8 cellular contexts compared by ENCODE assay signal in genomic region chr11:106156290-106156937, GRCh38.
A peak's percentile ranks its signal among the peaks of the same experiment; 100 is the strongest.
DNase-seq lines count a peak whose midpoint lies in the region; ATAC-seq and TF ChIP-seq lines count a peak whose summit lies in the region.

No MANE protein-coding gene starts in this region.

- no peak overlapping the region for H3K4me2 ChIP-seq in OCI-LY3 (ENCODE audit: low read length)

- H3K27ac ChIP-seq in A673 (ENCODE audit: low read depth, low read length, poor library complexity, severe bottlenecking) (no peak overlapping the region), OCI-LY3 (ENCODE audit: low read length) (no peak overlapping the region)

- H3K4me3 ChIP-seq in A673 (ENCODE audit: low read depth, low read length, poor library complexity, severe bottlenecking) (no peak overlapping the region), OCI-LY3 (ENCODE audit: low read length) (no peak overlapping the region)

- peak; percentile 75 for DNase-seq in A673 (ENCODE audit: low spot score)
- peak; percentile 6 to 30 for DNase-seq in erythroblast (lab: John Stamatoyannopoulos, UW)
- DNase-seq in osteocyte (ENCODE audit: extremely low spot score, unreplicated experiment): no peak
- no peak for DNase-seq in effector memory CD8-positive, alpha-beta T cell

- H3K9me3 ChIP-seq in A673 (ENCODE audit: low read depth, low read length, poor library complexity, severe bottlenecking) (no peaks in the 10 kb centered on the region), OCI-LY3 (ENCODE audit: insufficient read depth, low read length) (no peaks in the 10 kb centered on the region)

- no peak overlapping the region for H3K27ac Mint-ChIP-seq in osteocyte (ENCODE audit: unreplicated experiment)
- no peak overlapping the region for H3K27ac Mint-ChIP-seq in effector memory CD8-positive, alpha-beta T cell

- H2AFZ ChIP-seq in OCI-LY3 (ENCODE audit: low read depth, low read length): 0 out of 2 replicates have a peak overlapping the region, but pooled peaks have one; percentile 1

- no peak for TF ChIP-seq POLR2A in erythroblast (IDR thresholded peaks at IDR 0.05; ENCODE audit: low read length)

- no peaks in the 10 kb centered on the region for H3K9me3 Mint-ChIP-seq in osteocyte (ENCODE audit: unreplicated experiment)
- H3K9me3 Mint-ChIP-seq in effector memory CD8-positive, alpha-beta T cell: no peaks in the 10 kb centered on the region

- intact Hi-C loops in A673 (cut with micrococcal nuclease; ENCODE audit: unreplicated experiment): loop anchor here (2.0 to 5.0 kb wide), 2 partner anchors 431 to 880 kb away; no protein-coding TSS in a partner anchor

- no peaks in the 10 kb centered on the region for H3K36me3 Mint-ChIP-seq in osteocyte (ENCODE audit: unreplicated experiment)
- no peaks in the 10 kb centered on the region for H3K36me3 Mint-ChIP-seq in effector memory CD8-positive, alpha-beta T cell (ENCODE audit: insufficient read depth)

- TF ChIP-seq CTCF in A673 (conservative IDR thresholded peaks at IDR 0.05; ENCODE audit: low read depth, low read length) (peak; percentile 78), GM12874 (IDR thresholded peaks at IDR 0.05; ENCODE audit: insufficient read depth, low read depth, low read length) (0 out of 2 replicates have a peak, but pooled peaks have one; percentile 16), OCI-LY3 (IDR thresholded peaks at IDR 0.05; ENCODE audit: low read depth, low read length) (peak; percentile 45; the same call in 1 of the 2 replicates), osteocyte (IDR thresholded peaks at IDR 0.05) (peak; percentile 75)

- peaks cover 26% of the 10 kb centered on the region for H3K4me1 Mint-ChIP-seq in osteocyte (ENCODE audit: unreplicated experiment)
- peaks cover 0 to 5% of the 10 kb centered on the region in 2 donors for H3K4me1 Mint-ChIP-seq in effector memory CD8-positive, alpha-beta T cell (ENCODE audit: low read depth in 2 of 2)

- no peaks in the 10 kb centered on the region for H3K79me2 ChIP-seq in OCI-LY3 (ENCODE audit: low read length)

- CTCF ChIA-PET in A673 (lab: Charles Lee): interaction anchor here (0.7 to 1.2 kb wide), 3 partner anchors 294 to 562 kb away, joined by 3 to 8 read pairs (median 5); no protein-coding TSS in a partner anchor

- no peak overlapping the region for H3K9ac ChIP-seq in OCI-LY3 (ENCODE audit: low read length)

- ATAC-seq in HG02981 (IDR thresholded peaks at IDR 0.05; ENCODE audit: unreplicated experiment) (peak; percentile 58), HG03097 (IDR thresholded peaks at IDR 0.05; ENCODE audit: low FRiP score, unreplicated experiment) (no peak)
- no peak for ATAC-seq in effector memory CD8-positive, alpha-beta T cell (replicated peaks)

- peaks cover 15% of the 10 kb centered on the region for H3K27me3 ChIP-seq in A673 (replicated peaks; ENCODE audit: insufficient read depth, low read depth, low read length, poor library complexity)
- no peaks in the 10 kb centered on the region for H3K27me3 ChIP-seq in OCI-LY3 (ENCODE audit: low read depth, low read length)

- no peaks in the 10 kb centered on the region for H3K4me1 ChIP-seq in A673 (ENCODE audit: insufficient read depth, low read length, poor library complexity, severe bottlenecking)
- no peaks in the 10 kb centered on the region for H3K4me1 ChIP-seq in OCI-LY3 (ENCODE audit: low read length)

- peaks cover 13% of the 10 kb centered on the region for H3K27me3 Mint-ChIP-seq in osteocyte (ENCODE audit: unreplicated experiment)
- H3K27me3 Mint-ChIP-seq in effector memory CD8-positive, alpha-beta T cell: peaks cover 9 to 10% of the 10 kb centered on the region in 2 donors

- BruUV-seq in A673 (replicated peaks; lab: Mats Ljungman, UMichigan): no TSS peak

- POLR2A ChIA-PET in A673 (lab: Charles Lee; ENCODE audit: low non-redundant PET): no interaction called here

- H4K20me1 ChIP-seq in OCI-LY3 (ENCODE audit: insufficient read depth, low read length): no peaks in the 10 kb centered on the region

- H3K36me3 ChIP-seq in A673 (ENCODE audit: insufficient read depth, low read length, poor library complexity, severe bottlenecking) (no peaks in the 10 kb centered on the region), OCI-LY3 (replicated peaks; ENCODE audit: low read depth, low read length) (no peaks in the 10 kb centered on the region)

- H3K4me3 Mint-ChIP-seq in osteocyte (ENCODE audit: unreplicated experiment): no peak overlapping the region
- H3K4me3 Mint-ChIP-seq in effector memory CD8-positive, alpha-beta T cell: no peak overlapping the region

Comparison
In these comparisons a context has a peak if more than half of its experiments do, and no peak if none do; other contexts are left out.
1. DNase-seq: peak in A673 (single experiment) and erythroblast (2 of 2); none in osteocyte (single experiment) and effector memory CD8-positive, alpha-beta T cell (0 of 3).
2. CTCF ChIP-seq: peak in every context shown above with its lines; median percentile 78 in A673; 75 in osteocyte; 45 in OCI-LY3; 16 in GM12874.